Comparison of ENCODE assay signal across 19 cellular contexts in genomic region chr19:54324071-54324470, GRCh38. TPM values are rescaled to one million over a fixed set of nuclear protein-coding genes. Genes with fewer than 3 reads are reported as not detected.
DNase-seq lines count a peak whose midpoint lies in the region; ATAC-seq, FAIRE-seq and TF ChIP-seq lines count a peak whose summit lies in the region.
"Had no signal": no experiment of that assay in that cellular context is flagged by ENCODE, and none has a peak within 500 bp of the region (broad histone marks: within the 10 kb centered on the region; RNA-seq: fewer than 3 reads in every experiment).

No MANE protein-coding gene starts in this region.

- H3K36me3 ChIP-seq in HUES48 (ENCODE audit: control insufficient read depth, insufficient read depth, low read length) (no peaks in the 10 kb centered on the region), H1 (ENCODE audit: control insufficient read depth in 2 of 4, insufficient read depth in 4 of 4, low read length in 3 of 4) (no peaks in the 10 kb centered on the region), iPS-18a (ENCODE audit: control insufficient read depth, low read depth, low read length) (no peaks in the 10 kb centered on the region)
- H3K36me3 ChIP-seq: BLaER1, HAP-1 had no signal

- H3K4ac ChIP-seq in H1 (replicated peaks; ENCODE audit: insufficient read length, low read depth, low read length), result peak overlapping the region; percentile 67

- POLR2A ChIA-PET in H1 (lab: Charles Lee; ENCODE audit: partially characterized antibody), result interaction anchor here (1.1 to 1.2 kb wide), 2 partner anchors 96 to 119 kb away, joined by 3 read pairs; no protein-coding TSS in a partner anchor
- POLR2A ChIA-PET in activated CD8-positive, alpha-beta T cell treated with anti-CD3 and anti-CD28 coated beads, Interleukin-2, amount 10 ng/mL, durations not matched to agents 7 days and 5 days (lab: Charles Lee), result no interaction called here

- H3K36me3 Mint-ChIP-seq in activated CD8-positive, alpha-beta T cell treated with anti-CD3 and anti-CD28 coated beads, Interleukin-2, amount 10 ng/mL, durations not matched to agents 7 days and 5 days (ENCODE audit: low read depth), result peaks cover 2% of the 10 kb centered on the region
- H3K36me3 Mint-ChIP-seq in nephron progenitor cell (ENCODE audit: low read depth), result no peaks in the 10 kb centered on the region
- H3K36me3 Mint-ChIP-seq: CD4-positive, CD25-positive, alpha-beta regulatory T cell; CD8-positive, alpha-beta T cell had no signal

- peaks cover 29% of the 10 kb centered on the region for H3K4me1 Mint-ChIP-seq in activated CD8-positive, alpha-beta T cell treated with anti-CD3 and anti-CD28 coated beads, Interleukin-2, amount 10 ng/mL, durations not matched to agents 7 days and 5 days (ENCODE audit: low read depth)
- H3K4me1 Mint-ChIP-seq in nephron progenitor cell, result no peaks in the 10 kb centered on the region

- H4K8ac ChIP-seq in H1 (ENCODE audit: extremely low read depth, insufficient read depth, low read length), result no peak overlapping the region

- H2BK15ac ChIP-seq in H1 (ENCODE audit: low read length), result peak overlapping the region; percentile 81; the same call in 1 of the 2 replicates

- CTCF ChIA-PET in H1 (lab: Charles Lee; ENCODE audit: partially characterized antibody), result interaction anchor here (0.7 to 5.3 kb wide), 18 partner anchors 8 to 158 kb away, joined by 3 to 56 read pairs (median 5); no protein-coding TSS in a partner anchor
- CTCF ChIA-PET in activated CD8-positive, alpha-beta T cell treated with anti-CD3 and anti-CD28 coated beads, Interleukin-2, amount 10 ng/mL, durations not matched to agents 7 days and 5 days (lab: Charles Lee), result interaction anchor here (0.6 to 9.2 kb wide), 14 partner anchors 10 to 125 kb away, joined by 3 to 184 read pairs (median 3); partner anchors contain the start of gene LENG8

- H3K23ac ChIP-seq in H1 (ENCODE audit: insufficient read length), result no peak overlapping the region

- no peak for ATAC-seq in activated CD8-positive, alpha-beta T cell treated with anti-CD3 and anti-CD28 coated beads, Interleukin-2, amount 10 ng/mL, durations not matched to agents 7 days and 5 days
- ATAC-seq: CD8-positive, alpha-beta T cell had no signal

- FAIRE-seq in H1 (lab: Jason Lieb, UNC), result no peak
- FAIRE-seq: GM12892 had no signal

- H2AK5ac ChIP-seq in H1 (ENCODE audit: low read depth, low read length), result no peak overlapping the region

- no peak overlapping the region for H4K5ac ChIP-seq in H1 (ENCODE audit: insufficient read length, low read depth, low read length)

- no peaks in the 10 kb centered on the region for H3K79me1 ChIP-seq in H1 (ENCODE audit: low read depth, low read length)

- H3K27me3 Mint-ChIP-seq in activated CD8-positive, alpha-beta T cell treated with anti-CD3 and anti-CD28 coated beads, Interleukin-2, amount 10 ng/mL, durations not matched to agents 7 days and 5 days (ENCODE audit: low read depth), result peaks cover 22% of the 10 kb centered on the region
- H3K27me3 Mint-ChIP-seq in nephron progenitor cell (ENCODE audit: low read depth, poor library complexity), result peaks cover 11% of the 10 kb centered on the region

- peak overlapping the region; percentile 95; the same call in 1 of the 2 replicates for H2BK20ac ChIP-seq in H1 (ENCODE audit: low read length)

- no peaks in the 10 kb centered on the region for H3K9me3 Mint-ChIP-seq in activated CD8-positive, alpha-beta T cell treated with anti-CD3 and anti-CD28 coated beads, Interleukin-2, amount 10 ng/mL, durations not matched to agents 7 days and 5 days (ENCODE audit: insufficient read depth)
- H3K9me3 Mint-ChIP-seq in nephron progenitor cell, result peaks cover 51% of the 10 kb centered on the region
- H3K9me3 Mint-ChIP-seq: CD4-positive, CD25-positive, alpha-beta regulatory T cell; CD8-positive, alpha-beta T cell; HFFc6 had no signal

- no peak overlapping the region for H3K14ac ChIP-seq in H1 (ENCODE audit: insufficient read length)

- peak overlapping the region; percentile 32; the same call in 1 of the 2 replicates for H3K4me3 ChIP-seq in HUES48 (ENCODE audit: low read depth, low read length)
- peak overlapping the region in 1 of 4 experiments; percentile 33; a peak in 2 of 8 replicates for H3K4me3 ChIP-seq in H1 (ENCODE audit: extremely low read depth in 1 of 4, insufficient read depth in 2 of 4, low read depth in 3 of 4, low read length in 4 of 4)
- H3K4me3 ChIP-seq in iPS-18a (ENCODE audit: low read length), result peak overlapping the region; percentile 5
- H3K4me3 ChIP-seq: BLaER1, HAP-1 had no signal

- H3K27ac ChIP-seq in HUES48 (ENCODE audit: low read depth, low read length) (peak overlapping the region; percentile 83), H1 (ENCODE audit: low read depth, low read length) (no peak overlapping the region), iPS-18a (ENCODE audit: low read length) (no peak overlapping the region)
- H3K27ac ChIP-seq: BLaER1, C4-2B had no signal

- H3K56ac ChIP-seq in H1 (replicated peaks; ENCODE audit: insufficient read length, low read depth, low read length), result no peak overlapping the region

- DNase-seq in H1 (ENCODE audit: low read depth in 1 of 2, low spot score in 2 of 2) (no peak), GM13976 (ENCODE audit: low spot score) (no peak), nephron progenitor cell (no peak)
- DNase-seq in activated CD8-positive, alpha-beta T cell treated with anti-CD3 and anti-CD28 coated beads, Interleukin-2, amount 10 ng/mL, durations not matched to agents 7 days and 5 days, result no peak
- DNase-seq: Caco-2; CD4-positive, CD25-positive, alpha-beta regulatory T cell; CD8-positive, alpha-beta T cell; DMS153; DND-41; HFFc6 had no signal

- no peak overlapping the region for H2AFZ ChIP-seq in H1 (ENCODE audit: low read length)

- H3K79me2 ChIP-seq in H1 (ENCODE audit: control insufficient read depth in 1 of 2, insufficient read depth in 2 of 2, low read length in 2 of 2), result no peaks in the 10 kb centered on the region

- H4K91ac ChIP-seq in H1 (replicated peaks; ENCODE audit: insufficient read length, low read length), result no peak overlapping the region

- peak overlapping the region; percentile 55 to 80 for H3K4me2 ChIP-seq in H1 (ENCODE audit: insufficient read depth in 1 of 2, low read depth in 2 of 2, low read length in 2 of 2)
- H3K4me2 ChIP-seq: BLaER1 had no signal

- H3K9me3 ChIP-seq in HUES48 (ENCODE audit: control insufficient read depth, insufficient read depth, low read length) (peaks cover 4% of the 10 kb centered on the region; the same call in 1 of the 2 replicates), H1 (ENCODE audit: insufficient read depth in 2 of 2, low read depth in 1 of 2, low read length in 1 of 2) (peaks cover 7 to 15% of the 10 kb centered on the region in 2 experiments; a peak in 2 of 4 replicates), iPS-18a (ENCODE audit: control insufficient read depth, low read depth, low read length) (no peaks in the 10 kb centered on the region)
- H3K9me3 ChIP-seq: HAP-1 had no signal

- H2BK120ac ChIP-seq in H1 (replicated peaks; ENCODE audit: low read depth, low read length), result peak overlapping the region; percentile 64

- no peak for TF ChIP-seq EP300 in H1 (IDR thresholded peaks at IDR 0.05; ENCODE audit: borderline replicate concordance in 1 of 2, low read depth in 2 of 2, low read length in 2 of 2)

- WGBS in H1 (ENCODE audit: extremely low coverage in 1 of 2, insufficient coverage in 1 of 2, insufficient read length in 1 of 2, insufficient replicate concordance in 2 of 2, low coverage in 1 of 2, low lambda C conversion rate in 2 of 2, missing lambda C conversion rate in 1 of 2), 2 experiments, result 4% methylated on average over 3 of the region's 3 CpGs; no CpG with 5 or more reads in 1 of the 2 experiments

- no peak overlapping the region for H3K4me3 Mint-ChIP-seq in activated CD8-positive, alpha-beta T cell treated with anti-CD3 and anti-CD28 coated beads, Interleukin-2, amount 10 ng/mL, durations not matched to agents 7 days and 5 days
- H3K4me3 Mint-ChIP-seq in nephron progenitor cell, result no peak overlapping the region
- H3K4me3 Mint-ChIP-seq: B cell; CD4-positive, CD25-positive, alpha-beta regulatory T cell; CD8-positive, alpha-beta T cell; HFFc6 had no signal

- TF ChIP-seq CTCF in H1 (IDR thresholded peaks at IDR 0.05; ENCODE audit: control extremely low read depth in 1 of 3, insufficient read depth in 1 of 3, low read depth in 1 of 3, low read length in 3 of 3), result no peak
- no peak for TF ChIP-seq CTCF in GM13976 (IDR thresholded peaks at IDR 0.05; ENCODE audit: borderline replicate concordance, control extremely low read depth, extremely low read depth, insufficient read depth, missing control alignments)
- no peak for TF ChIP-seq CTCF in nephron progenitor cell (IDR thresholded peaks at IDR 0.05)

- H3K18ac ChIP-seq in H1 (ENCODE audit: extremely low read depth, low read length), result peak overlapping the region; percentile 48; the same call in 1 of the 2 replicates

- peaks cover 20% of the 10 kb centered on the region for H3K4me1 ChIP-seq in HUES48 (ENCODE audit: control insufficient read depth, insufficient read depth, low read length)
- peaks cover 0 to 7% (median 5%) of the 10 kb centered on the region in 4 experiments; a peak in 6 of 7 replicates for H3K4me1 ChIP-seq in H1 (replicated peaks in 1 of 4; ENCODE audit: control insufficient read depth in 3 of 4, insufficient read depth in 4 of 4, low read length in 3 of 4)
- peaks cover 20% of the 10 kb centered on the region for H3K4me1 ChIP-seq in iPS-18a (ENCODE audit: control insufficient read depth, low read depth, low read length)
- H3K4me1 ChIP-seq: Caco-2 had no signal

- H4K20me1 ChIP-seq in H1 (replicated peaks in 1 of 2; ENCODE audit: control insufficient read depth in 1 of 2, insufficient read depth in 2 of 2, low read length in 2 of 2), result no peaks in the 10 kb centered on the region
- H4K20me1 ChIP-seq: BLaER1 had no signal

- H3K27ac Mint-ChIP-seq in activated CD8-positive, alpha-beta T cell treated with anti-CD3 and anti-CD28 coated beads, Interleukin-2, amount 10 ng/mL, durations not matched to agents 7 days and 5 days, result no peak overlapping the region
- H3K27ac Mint-ChIP-seq in nephron progenitor cell, result no peak overlapping the region
- H3K27ac Mint-ChIP-seq: B cell; CD4-positive, CD25-positive, alpha-beta regulatory T cell; CD8-positive, alpha-beta T cell; HFFc6 had no signal

- peak overlapping the region; percentile 92; the same call in 1 of the 2 replicates for H2BK12ac ChIP-seq in H1 (ENCODE audit: low read depth, low read length)

- H3K9ac ChIP-seq in HUES48 (ENCODE audit: low read depth, low read length) (no peak overlapping the region), H1 (replicated peaks in 1 of 4; ENCODE audit: extremely low read depth in 1 of 4, low read depth in 3 of 4, low read length in 3 of 4) (no peak overlapping the region), iPS-18a (ENCODE audit: low read length) (no peak overlapping the region)
- H3K9ac ChIP-seq: BLaER1 had no signal

- TF ChIP-seq POLR2A in H1 (IDR thresholded peaks at IDR 0.05; ENCODE audit: control extremely low read depth in 1 of 2, low read depth in 2 of 2, low read length in 2 of 2), result no peak

- TF ChIP-seq RAD21 in H1 (IDR thresholded peaks at IDR 0.05 in 1 of 2, conservative IDR thresholded peaks at IDR 0.05 in 1 of 2; ENCODE audit: low read depth in 2 of 2, low read length in 2 of 2), result no peak

- peaks cover 2% of the 10 kb centered on the region for H3K23me2 ChIP-seq in H1 (ENCODE audit: low read depth, low read length)

- H2BK5ac ChIP-seq in H1 (ENCODE audit: low read depth, low read length), result peak overlapping the region; percentile 41; the same call in 1 of the 2 replicates

- in situ Hi-C loops in GM13976 (cut with MboI; ENCODE audit: low sequenced_read_pairs, unreplicated experiment), result no loop called here

- H3K27me3 ChIP-seq in HUES48 (ENCODE audit: control insufficient read depth, insufficient read depth, low read length) (no peaks in the 10 kb centered on the region), H1 (replicated peaks in 1 of 4; ENCODE audit: control insufficient read depth in 3 of 4, extremely low read depth in 1 of 4, insufficient read depth in 3 of 4, low read length in 3 of 4) (no peaks in the 10 kb centered on the region), iPS-18a (ENCODE audit: control insufficient read depth, insufficient read depth, low read length) (no peaks in the 10 kb centered on the region)
- H3K27me3 ChIP-seq: BLaER1 had no signal

RNA-seq across cellular contexts. Expression of gene LILRA5, which starts 11.1 kb away (rescaled TPM):
- not detected in 2 replicates for total RNA-seq in H1 (2021; fragmentation: NEBNext Ultra II Directional; extraction: Animal tissue kit (Norgen Biotek cat#: 25700))
- polyA plus RNA-seq in H1 (2011; rRNA removed), result not detected in 2 replicates
- polyA plus RNA-seq in H1 (2011; cell fraction: cytosol; rRNA removed), result not detected
- not detected for polyA plus RNA-seq in H1 (2011; cell fraction: nucleus; rRNA removed)
- polyA plus RNA-seq in H1 (2012, experiment 1 of 2), result not detected in 4 replicates
- polyA plus RNA-seq in H1 (2012, experiment 2 of 2), result not detected
- polyA plus RNA-seq in H1 (2013, experiment 1 of 2), result not detected
- polyA plus RNA-seq in H1 (2013, experiment 2 of 2), result not detected
- not detected in 2 replicates for polyA minus RNA-seq in H1 (2011; rRNA and poly(A)+ RNA removed)
- polyA minus RNA-seq in H1 (2011; cell fraction: cytosol; rRNA and poly(A)+ RNA removed), result not detected
- not detected for polyA minus RNA-seq in H1 (2011; cell fraction: nucleus; rRNA and poly(A)+ RNA removed)
- total RNA-seq in activated CD8-positive, alpha-beta T cell treated with anti-CD3 and anti-CD28 coated beads, Interleukin-2, amount 10 ng/mL, durations not matched to agents 7 days and 5 days, result not detected
- total RNA-seq: B cell; Caco-2; CD4-positive, CD25-positive, alpha-beta regulatory T cell; H4; HFFc6 had no signal
- polyA plus RNA-seq: AG04450 had no signal

RNA-seq across cellular contexts. Expression of gene LILRA4, which starts 14.9 kb away (rescaled TPM):
- total RNA-seq in H1 (2021; fragmentation: NEBNext Ultra II Directional; extraction: Animal tissue kit (Norgen Biotek cat#: 25700)), result not detected in 2 replicates
- polyA plus RNA-seq in H1 (2011; rRNA removed), result not detected in 2 replicates
- not detected for polyA plus RNA-seq in H1 (2011; cell fraction: cytosol; rRNA removed)
- not detected for polyA plus RNA-seq in H1 (2011; cell fraction: nucleus; rRNA removed)
- polyA plus RNA-seq in H1 (2012, experiment 1 of 2), result not detected in 4 replicates
- polyA plus RNA-seq in H1 (2012, experiment 2 of 2), result not detected
- polyA plus RNA-seq in H1 (2013, experiment 1 of 2), result not detected
- not detected for polyA plus RNA-seq in H1 (2013, experiment 2 of 2)
- not detected in 2 replicates for polyA minus RNA-seq in H1 (2011; rRNA and poly(A)+ RNA removed)
- polyA minus RNA-seq in H1 (2011; cell fraction: cytosol; rRNA and poly(A)+ RNA removed), result not detected
- not detected for polyA minus RNA-seq in H1 (2011; cell fraction: nucleus; rRNA and poly(A)+ RNA removed)
- not detected for total RNA-seq in activated CD8-positive, alpha-beta T cell treated with anti-CD3 and anti-CD28 coated beads, Interleukin-2, amount 10 ng/mL, durations not matched to agents 7 days and 5 days
- total RNA-seq: Caco-2; CD4-positive, CD25-positive, alpha-beta regulatory T cell; CD8-positive, alpha-beta T cell; H4; HFFc6 had no signal
- polyA plus RNA-seq: AG04450; CD4-positive, CD25-positive, alpha-beta regulatory T cell had no signal

RNA-seq across cellular contexts. Expression of gene LAIR1, which starts 40.7 kb away (rescaled TPM):
- total RNA-seq in H1 (2021; fragmentation: NEBNext Ultra II Directional; extraction: Animal tissue kit (Norgen Biotek cat#: 25700)), result not detected in 2 replicates
- 0.13 and 0.18 TPM in 2 replicates for polyA plus RNA-seq in H1 (2011; rRNA removed)
- polyA plus RNA-seq in H1 (2011; cell fraction: cytosol; rRNA removed), result 0.21 TPM
- 0.19 TPM for polyA plus RNA-seq in H1 (2011; cell fraction: nucleus; rRNA removed)
- polyA plus RNA-seq in H1 (2012, experiment 1 of 2), result 0.04 to 0.16 TPM in 2 of 4 replicates, not detected in the others
- polyA plus RNA-seq in H1 (2012, experiment 2 of 2), result not detected
- polyA plus RNA-seq in H1 (2013, experiment 1 of 2), result 0.10 TPM
- 0.09 TPM for polyA plus RNA-seq in H1 (2013, experiment 2 of 2)
- polyA minus RNA-seq in H1 (2011; rRNA and poly(A)+ RNA removed), result 0.50 TPM in 1 of 2 replicates, not detected in the other
- polyA minus RNA-seq in H1 (2011; cell fraction: cytosol; rRNA and poly(A)+ RNA removed), result not detected
- 1.3 TPM for polyA minus RNA-seq in H1 (2011; cell fraction: nucleus; rRNA and poly(A)+ RNA removed)
- total RNA-seq in activated CD8-positive, alpha-beta T cell treated with anti-CD3 and anti-CD28 coated beads, Interleukin-2, amount 10 ng/mL, durations not matched to agents 7 days and 5 days, result 10 to 100 TPM; 92.8 to 97.6 TPM
- total RNA-seq: Caco-2, HFFc6 had no signal
- polyA plus RNA-seq: AG04450 had no signal

RNA-seq across cellular contexts. Expression of gene LILRB2, which starts 43.2 kb away (rescaled TPM):
- total RNA-seq in H1 (2021; fragmentation: NEBNext Ultra II Directional; extraction: Animal tissue kit (Norgen Biotek cat#: 25700)), result not detected in 2 replicates
- not detected in 2 replicates for polyA plus RNA-seq in H1 (2011; rRNA removed)
- polyA plus RNA-seq in H1 (2011; cell fraction: cytosol; rRNA removed), result not detected
- polyA plus RNA-seq in H1 (2011; cell fraction: nucleus; rRNA removed), result not detected
- not detected in 4 replicates for polyA plus RNA-seq in H1 (2012, experiment 1 of 2)
- polyA plus RNA-seq in H1 (2012, experiment 2 of 2), result not detected
- not detected for polyA plus RNA-seq in H1 (2013, experiment 1 of 2)
- not detected for polyA plus RNA-seq in H1 (2013, experiment 2 of 2)
- polyA minus RNA-seq in H1 (2011; rRNA and poly(A)+ RNA removed), result not detected in 2 replicates
- polyA minus RNA-seq in H1 (2011; cell fraction: cytosol; rRNA and poly(A)+ RNA removed), result not detected
- not detected for polyA minus RNA-seq in H1 (2011; cell fraction: nucleus; rRNA and poly(A)+ RNA removed)
- not detected for total RNA-seq in activated CD8-positive, alpha-beta T cell treated with anti-CD3 and anti-CD28 coated beads, Interleukin-2, amount 10 ng/mL, durations not matched to agents 7 days and 5 days
- total RNA-seq: Caco-2; CD4-positive, CD25-positive, alpha-beta regulatory T cell; H4; HFFc6 had no signal
- polyA plus RNA-seq: AG04450 had no signal

Comparison
In these comparisons a context has a peak if more than half of its experiments do, and no peak if none do; other contexts are left out.
1. RNA of gene LAIR1, which starts 40.7 kb away (total RNA-seq): 92.8 to 97.6 TPM in activated CD8-positive, alpha-beta T cell treated with anti-CD3 and anti-CD28 coated beads, Interleukin-2, amount 10 ng/mL, durations not matched to agents 7 days and 5 days; not detected in H1; every median in the first group is over 10 times any median in the second.